ENCODE assay signal across 8 cellular contexts in genomic region chr15:84715442-84716035, GRCh38. TPM values are rescaled to one million over a fixed set of nuclear protein-coding genes. Genes with fewer than 3 reads are reported as not detected.
DNase-seq lines count a peak whose midpoint lies in the region; ATAC-seq, FAIRE-seq and TF ChIP-seq lines count a peak whose summit lies in the region.

No MANE protein-coding gene starts in this region.

- H3K36me3 ChIP-seq in BLaER1 treated with 17β-estradiol and CSF1 and Interleukin-3, amounts not matched to agents 10 nM and 100 nM = peaks cover 11 to 35% (median 21%) of the 10 kb centered on the region in 11 experiments
- peaks cover 6% of the 10 kb centered on the region for H3K36me3 ChIP-seq in OCI-LY3 (replicated peaks; ENCODE audit: low read depth, low read length)
- H3K36me3 ChIP-seq in ascending aorta = peaks cover 7% of the 10 kb centered on the region in 2 donors
- no peaks in the 10 kb centered on the region for H3K36me3 ChIP-seq in small intestine (ENCODE audit: control insufficient read depth in 2 of 2, insufficient read depth in 2 of 2, low read length in 2 of 2)

- H4K20me1 ChIP-seq in BLaER1 treated with 17β-estradiol and CSF1 and Interleukin-3, amounts not matched to agents 10 nM and 100 nM = peaks cover 28 to 49% (median 46%) of the 10 kb centered on the region in 11 experiments; a peak in 20 of 22 replicates
- H4K20me1 ChIP-seq in OCI-LY3 (ENCODE audit: insufficient read depth, low read length) = peaks cover 10% of the 10 kb centered on the region; the same call in 1 of the 2 replicates

- DNase-seq in ascending aorta (ENCODE audit: low spot score in 2 of 2) = peak in 1 of 2 donors; percentile 66
- DNase-seq in iPS-NIHi7 (ENCODE audit: extremely low spot score) = peak; percentile 18
- peak; percentile 38 for DNase-seq in small intestine
- DNase-seq in AML-193 (lab: John Stamatoyannopoulos, UW) = no peak
- DNase-seq in middle frontal gyrus (ENCODE audit: extremely low spot score, low spot score) = no peak

- peak overlapping the region; percentile 81 to 98 (median 87) for H3K4me2 ChIP-seq in BLaER1 treated with 17β-estradiol and CSF1 and Interleukin-3, amounts not matched to agents 10 nM and 100 nM
- peak overlapping the region; percentile 69 for H3K4me2 ChIP-seq in OCI-LY3 (ENCODE audit: low read length)

- peaks cover 44% of the 10 kb centered on the region for H3K79me2 ChIP-seq in OCI-LY3 (ENCODE audit: low read length)

- peak overlapping the region; percentile 73 to 92 (median 85) for H3K27ac ChIP-seq in BLaER1 treated with 17β-estradiol and CSF1 and Interleukin-3, amounts not matched to agents 10 nM and 100 nM
- H3K27ac ChIP-seq in OCI-LY3 (ENCODE audit: low read length) = peak overlapping the region; percentile 57
- peak overlapping the region; percentile 88 for H3K27ac ChIP-seq in ascending aorta
- peak overlapping the region; percentile 92 to 96 for H3K27ac ChIP-seq in small intestine (ENCODE audit: low read depth in 1 of 2, low read length in 1 of 2)

- H3K4me1 ChIP-seq in BLaER1 treated with 17β-estradiol and CSF1 and Interleukin-3, amounts not matched to agents 10 nM and 100 nM = peaks cover 23 to 56% (median 30%) of the 10 kb centered on the region in 10 experiments
- peaks cover 14% of the 10 kb centered on the region for H3K4me1 ChIP-seq in OCI-LY3 (ENCODE audit: low read length)
- H3K4me1 ChIP-seq in ascending aorta = peaks cover 3 to 10% of the 10 kb centered on the region in 2 donors
- peaks cover 0 to 7% of the 10 kb centered on the region in 2 donors for H3K4me1 ChIP-seq in small intestine (ENCODE audit: control insufficient read depth in 2 of 2, insufficient read depth in 1 of 2, low read depth in 1 of 2, low read length in 1 of 2)

- no peaks in the 10 kb centered on the region for H3K27me3 ChIP-seq in BLaER1 treated with 17β-estradiol and CSF1 and Interleukin-3, amounts not matched to agents 10 nM and 100 nM
- H3K27me3 ChIP-seq in OCI-LY3 (ENCODE audit: low read depth, low read length) = no peaks in the 10 kb centered on the region
- no peaks in the 10 kb centered on the region for H3K27me3 ChIP-seq in ascending aorta
- no peaks in the 10 kb centered on the region for H3K27me3 ChIP-seq in small intestine (ENCODE audit: control insufficient read depth in 2 of 2, insufficient read depth in 2 of 2, low read length in 2 of 2)

- WGBS in small intestine, 3 donors = 0 to 1% (median 0%) methylated on average over 36 of the region's 36 CpGs

- peak overlapping the region; percentile 74 to 97 (median 90) for H3K4me3 ChIP-seq in BLaER1 treated with 17β-estradiol and CSF1 and Interleukin-3, amounts not matched to agents 10 nM and 100 nM
- H3K4me3 ChIP-seq in OCI-LY3 (ENCODE audit: low read length) (peak overlapping the region; percentile 87), ascending aorta (peak overlapping the region; percentile 70 to 77), small intestine (ENCODE audit: low read depth in 1 of 2, low read length in 2 of 2) (peak overlapping the region; percentile 93 to 96)

- H3K9ac ChIP-seq in BLaER1 treated with 17β-estradiol and CSF1 and Interleukin-3, amounts not matched to agents 10 nM and 100 nM = peak overlapping the region; percentile 82 to 91 (median 88)
- peak overlapping the region; percentile 87 for H3K9ac ChIP-seq in OCI-LY3 (ENCODE audit: low read length)

- peak overlapping the region; percentile 87 for H2AFZ ChIP-seq in OCI-LY3 (ENCODE audit: low read depth, low read length)

- no peaks in the 10 kb centered on the region for H3K9me3 ChIP-seq in BLaER1 treated with 17β-estradiol and CSF1 and Interleukin-3, amounts not matched to agents 10 nM and 100 nM (replicated peaks in 1 of 11)
- H3K9me3 ChIP-seq in OCI-LY3 (ENCODE audit: insufficient read depth, low read length) (no peaks in the 10 kb centered on the region), ascending aorta (no peaks in the 10 kb centered on the region), small intestine (ENCODE audit: control insufficient read depth, low read depth) (no peaks in the 10 kb centered on the region)

- intact Hi-C loops in ascending aorta (cut with DNase I) = loop anchor here (1.0 to 2.0 kb wide), 6 partner anchors 57 to 213 kb away; partner anchors contain the start of genes ALPK3, NMB and WDR73

- ATAC-seq in GM21723 (IDR thresholded peaks at IDR 0.05; ENCODE audit: unreplicated experiment) = peak; percentile 9

- no peak for FAIRE-seq in small intestine (lab: Jason Lieb, UNC)

- TF ChIP-seq CTCF in OCI-LY3 (IDR thresholded peaks at IDR 0.05; ENCODE audit: low read depth, low read length) = no peak
- TF ChIP-seq CTCF in ascending aorta (IDR thresholded peaks at IDR 0.05) = no peak

RNA-seq across cellular contexts. Expression of gene SEC11A, which starts 0.4 kb away (rescaled TPM):
- total RNA-seq in ascending aorta = 31.6 TPM
- 100 to 1,000 TPM; 110 to 149 (median 147) TPM for polyA plus RNA-seq in small intestine

RNA-seq across cellular contexts. Expression of gene ZNF592, which starts 32.9 kb away (rescaled TPM):
- total RNA-seq in ascending aorta = 36.1 TPM
- polyA plus RNA-seq in small intestine = 10 to 100 TPM in 1 of 3 donors, 1 to 10 TPM in 2; 7.6 to 16.3 (median 8.5) TPM

RNA-seq across cellular contexts. Expression of gene NMB, which starts 57.5 kb away (rescaled TPM):
- total RNA-seq in ascending aorta = 18.8 TPM
- polyA plus RNA-seq in small intestine = 1 to 10 TPM; 1.8 to 7.7 (median 2.2) TPM

Comparison
In these comparisons a context has a peak if more than half of its experiments do, and no peak if none do; other contexts are left out.
1. DNase-seq: peak in iPS-NIHi7 (single experiment) and small intestine (single experiment); none in AML-193 (0 of 2) and middle frontal gyrus (single experiment).
2. Peak in every context shown above with its lines, with median percentiles within 50 percentile points of each other: H3K27ac ChIP-seq and H3K4me3 ChIP-seq.